1 cellular context compared by ENCODE assay signal in genomic region chr6:158644227-158645063, GRCh38.
TF ChIP-seq lines count a peak whose summit lies in the region.

DYNLT1 (minus strand) TSS chr6:158644743; CDS start chr6:158644708, 35 bp downstream.

TF ChIP-seq in WTC11, 78 proteins besides CTCF, POLR2A, EP300 and RAD21 (continued from another document):
- TF ChIP-seq, protein P1, sequence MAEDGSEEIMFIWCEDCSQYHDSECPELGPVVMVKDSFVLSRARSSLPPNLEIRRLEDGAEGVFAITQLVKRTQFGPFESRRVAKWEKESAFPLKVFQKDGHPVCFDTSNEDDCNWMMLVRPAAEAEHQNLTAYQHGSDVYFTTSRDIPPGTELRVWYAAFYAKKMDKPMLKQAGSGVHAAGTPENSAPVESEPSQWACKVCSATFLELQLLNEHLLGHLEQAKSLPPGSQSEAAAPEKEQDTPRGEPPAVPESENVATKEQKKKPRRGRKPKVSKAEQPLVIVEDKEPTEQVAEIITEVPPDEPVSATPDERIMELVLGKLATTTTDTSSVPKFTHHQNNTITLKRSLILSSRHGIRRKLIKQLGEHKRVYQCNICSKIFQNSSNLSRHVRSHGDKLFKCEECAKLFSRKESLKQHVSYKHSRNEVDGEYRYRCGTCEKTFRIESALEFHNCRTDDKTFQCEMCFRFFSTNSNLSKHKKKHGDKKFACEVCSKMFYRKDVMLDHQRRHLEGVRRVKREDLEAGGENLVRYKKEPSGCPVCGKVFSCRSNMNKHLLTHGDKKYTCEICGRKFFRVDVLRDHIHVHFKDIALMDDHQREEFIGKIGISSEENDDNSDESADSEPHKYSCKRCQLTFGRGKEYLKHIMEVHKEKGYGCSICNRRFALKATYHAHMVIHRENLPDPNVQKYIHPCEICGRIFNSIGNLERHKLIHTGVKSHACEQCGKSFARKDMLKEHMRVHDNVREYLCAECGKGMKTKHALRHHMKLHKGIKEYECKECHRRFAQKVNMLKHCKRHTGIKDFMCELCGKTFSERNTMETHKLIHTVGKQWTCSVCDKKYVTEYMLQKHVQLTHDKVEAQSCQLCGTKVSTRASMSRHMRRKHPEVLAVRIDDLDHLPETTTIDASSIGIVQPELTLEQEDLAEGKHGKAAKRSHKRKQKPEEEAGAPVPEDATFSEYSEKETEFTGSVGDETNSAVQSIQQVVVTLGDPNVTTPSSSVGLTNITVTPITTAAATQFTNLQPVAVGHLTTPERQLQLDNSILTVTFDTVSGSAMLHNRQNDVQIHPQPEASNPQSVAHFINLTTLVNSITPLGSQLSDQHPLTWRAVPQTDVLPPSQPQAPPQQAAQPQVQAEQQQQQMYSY (CRISPR knock-in tag; IDR thresholded peaks at IDR 0.05): peak; percentile 32; the same call in 1 of the 2 replicates
- TF ChIP-seq JUN (CRISPR knock-in tag; IDR thresholded peaks at IDR 0.05) (0 out of 2 replicates have a peak, but pooled peaks have one; percentile 65), ATF2 (CRISPR knock-in tag; IDR thresholded peaks at IDR 0.05; ENCODE audit: borderline replicate concordance, low read depth) (no peak), ATF1 (CRISPR knock-in tag; IDR thresholded peaks at IDR 0.05) (no peak), SP1 (CRISPR knock-in tag; conservative IDR thresholded peaks at IDR 0.05) (peak; percentile 89), TCF7 (CRISPR knock-in tag; IDR thresholded peaks at IDR 0.05; ENCODE audit: low read depth) (0 out of 2 replicates have a peak, but pooled peaks have one; percentile 58), EMX1 (CRISPR knock-in tag; IDR thresholded peaks at IDR 0.05) (no peak), ZNF138 (CRISPR knock-in tag; conservative IDR thresholded peaks at IDR 0.05) (no peak), IRF1 (CRISPR knock-in tag; IDR thresholded peaks at IDR 0.05) (no peak), ARID4B (CRISPR knock-in tag; IDR thresholded peaks at IDR 0.05; ENCODE audit: borderline replicate concordance) (peak; percentile 80; the same call in 1 of the 2 replicates), PREB (CRISPR knock-in tag; IDR thresholded peaks at IDR 0.05; ENCODE audit: borderline replicate concordance) (no peak), SOX15 (CRISPR knock-in tag; IDR thresholded peaks at IDR 0.05) (no peak), ETV6 (CRISPR knock-in tag; IDR thresholded peaks at IDR 0.05) (peak; percentile 86), FOXP1 (CRISPR knock-in tag; IDR thresholded peaks at IDR 0.05; ENCODE audit: borderline replicate concordance) (peak; percentile 85), FOXP4 (CRISPR knock-in tag; IDR thresholded peaks at IDR 0.05) (peak; percentile 87)
- TF ChIP-seq, protein P2, sequence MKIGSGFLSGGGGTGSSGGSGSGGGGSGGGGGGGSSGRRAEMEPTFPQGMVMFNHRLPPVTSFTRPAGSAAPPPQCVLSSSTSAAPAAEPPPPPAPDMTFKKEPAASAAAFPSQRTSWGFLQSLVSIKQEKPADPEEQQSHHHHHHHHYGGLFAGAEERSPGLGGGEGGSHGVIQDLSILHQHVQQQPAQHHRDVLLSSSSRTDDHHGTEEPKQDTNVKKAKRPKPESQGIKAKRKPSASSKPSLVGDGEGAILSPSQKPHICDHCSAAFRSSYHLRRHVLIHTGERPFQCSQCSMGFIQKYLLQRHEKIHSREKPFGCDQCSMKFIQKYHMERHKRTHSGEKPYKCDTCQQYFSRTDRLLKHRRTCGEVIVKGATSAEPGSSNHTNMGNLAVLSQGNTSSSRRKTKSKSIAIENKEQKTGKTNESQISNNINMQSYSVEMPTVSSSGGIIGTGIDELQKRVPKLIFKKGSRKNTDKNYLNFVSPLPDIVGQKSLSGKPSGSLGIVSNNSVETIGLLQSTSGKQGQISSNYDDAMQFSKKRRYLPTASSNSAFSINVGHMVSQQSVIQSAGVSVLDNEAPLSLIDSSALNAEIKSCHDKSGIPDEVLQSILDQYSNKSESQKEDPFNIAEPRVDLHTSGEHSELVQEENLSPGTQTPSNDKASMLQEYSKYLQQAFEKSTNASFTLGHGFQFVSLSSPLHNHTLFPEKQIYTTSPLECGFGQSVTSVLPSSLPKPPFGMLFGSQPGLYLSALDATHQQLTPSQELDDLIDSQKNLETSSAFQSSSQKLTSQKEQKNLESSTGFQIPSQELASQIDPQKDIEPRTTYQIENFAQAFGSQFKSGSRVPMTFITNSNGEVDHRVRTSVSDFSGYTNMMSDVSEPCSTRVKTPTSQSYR (CRISPR knock-in tag; IDR thresholded peaks at IDR 0.05): no peak
- TF ChIP-seq, protein P3, sequence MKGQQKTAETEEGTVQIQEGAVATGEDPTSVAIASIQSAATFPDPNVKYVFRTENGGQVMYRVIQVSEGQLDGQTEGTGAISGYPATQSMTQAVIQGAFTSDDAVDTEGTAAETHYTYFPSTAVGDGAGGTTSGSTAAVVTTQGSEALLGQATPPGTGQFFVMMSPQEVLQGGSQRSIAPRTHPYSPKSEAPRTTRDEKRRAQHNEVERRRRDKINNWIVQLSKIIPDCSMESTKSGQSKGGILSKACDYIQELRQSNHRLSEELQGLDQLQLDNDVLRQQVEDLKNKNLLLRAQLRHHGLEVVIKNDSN (CRISPR knock-in tag; IDR thresholded peaks at IDR 0.05): peak; percentile 57; the same call in 1 of the 2 replicates
- TF ChIP-seq, protein P4, sequence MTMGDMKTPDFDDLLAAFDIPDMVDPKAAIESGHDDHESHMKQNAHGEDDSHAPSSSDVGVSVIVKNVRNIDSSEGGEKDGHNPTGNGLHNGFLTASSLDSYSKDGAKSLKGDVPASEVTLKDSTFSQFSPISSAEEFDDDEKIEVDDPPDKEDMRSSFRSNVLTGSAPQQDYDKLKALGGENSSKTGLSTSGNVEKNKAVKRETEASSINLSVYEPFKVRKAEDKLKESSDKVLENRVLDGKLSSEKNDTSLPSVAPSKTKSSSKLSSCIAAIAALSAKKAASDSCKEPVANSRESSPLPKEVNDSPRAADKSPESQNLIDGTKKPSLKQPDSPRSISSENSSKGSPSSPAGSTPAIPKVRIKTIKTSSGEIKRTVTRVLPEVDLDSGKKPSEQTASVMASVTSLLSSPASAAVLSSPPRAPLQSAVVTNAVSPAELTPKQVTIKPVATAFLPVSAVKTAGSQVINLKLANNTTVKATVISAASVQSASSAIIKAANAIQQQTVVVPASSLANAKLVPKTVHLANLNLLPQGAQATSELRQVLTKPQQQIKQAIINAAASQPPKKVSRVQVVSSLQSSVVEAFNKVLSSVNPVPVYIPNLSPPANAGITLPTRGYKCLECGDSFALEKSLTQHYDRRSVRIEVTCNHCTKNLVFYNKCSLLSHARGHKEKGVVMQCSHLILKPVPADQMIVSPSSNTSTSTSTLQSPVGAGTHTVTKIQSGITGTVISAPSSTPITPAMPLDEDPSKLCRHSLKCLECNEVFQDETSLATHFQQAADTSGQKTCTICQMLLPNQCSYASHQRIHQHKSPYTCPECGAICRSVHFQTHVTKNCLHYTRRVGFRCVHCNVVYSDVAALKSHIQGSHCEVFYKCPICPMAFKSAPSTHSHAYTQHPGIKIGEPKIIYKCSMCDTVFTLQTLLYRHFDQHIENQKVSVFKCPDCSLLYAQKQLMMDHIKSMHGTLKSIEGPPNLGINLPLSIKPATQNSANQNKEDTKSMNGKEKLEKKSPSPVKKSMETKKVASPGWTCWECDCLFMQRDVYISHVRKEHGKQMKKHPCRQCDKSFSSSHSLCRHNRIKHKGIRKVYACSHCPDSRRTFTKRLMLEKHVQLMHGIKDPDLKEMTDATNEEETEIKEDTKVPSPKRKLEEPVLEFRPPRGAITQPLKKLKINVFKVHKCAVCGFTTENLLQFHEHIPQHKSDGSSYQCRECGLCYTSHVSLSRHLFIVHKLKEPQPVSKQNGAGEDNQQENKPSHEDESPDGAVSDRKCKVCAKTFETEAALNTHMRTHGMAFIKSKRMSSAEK (CRISPR knock-in tag; IDR thresholded peaks at IDR 0.05; ENCODE audit: borderline replicate concordance): no peak
- TF ChIP-seq, protein P5, sequence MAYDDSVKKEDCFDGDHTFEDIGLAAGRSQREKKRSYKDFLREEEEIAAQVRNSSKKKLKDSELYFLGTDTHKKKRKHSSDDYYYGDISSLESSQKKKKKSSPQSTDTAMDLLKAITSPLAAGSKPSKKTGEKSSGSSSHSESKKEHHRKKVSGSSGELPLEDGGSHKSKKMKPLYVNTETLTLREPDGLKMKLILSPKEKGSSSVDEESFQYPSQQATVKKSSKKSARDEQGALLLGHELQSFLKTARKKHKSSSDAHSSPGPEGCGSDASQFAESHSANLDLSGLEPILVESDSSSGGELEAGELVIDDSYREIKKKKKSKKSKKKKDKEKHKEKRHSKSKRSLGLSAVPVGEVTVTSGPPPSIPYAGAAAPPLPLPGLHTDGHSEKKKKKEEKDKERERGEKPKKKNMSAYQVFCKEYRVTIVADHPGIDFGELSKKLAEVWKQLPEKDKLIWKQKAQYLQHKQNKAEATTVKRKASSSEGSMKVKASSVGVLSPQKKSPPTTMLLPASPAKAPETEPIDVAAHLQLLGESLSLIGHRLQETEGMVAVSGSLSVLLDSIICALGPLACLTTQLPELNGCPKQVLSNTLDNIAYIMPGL (CRISPR knock-in tag; IDR thresholded peaks at IDR 0.05): peak; percentile 98
- TF ChIP-seq, protein P6, sequence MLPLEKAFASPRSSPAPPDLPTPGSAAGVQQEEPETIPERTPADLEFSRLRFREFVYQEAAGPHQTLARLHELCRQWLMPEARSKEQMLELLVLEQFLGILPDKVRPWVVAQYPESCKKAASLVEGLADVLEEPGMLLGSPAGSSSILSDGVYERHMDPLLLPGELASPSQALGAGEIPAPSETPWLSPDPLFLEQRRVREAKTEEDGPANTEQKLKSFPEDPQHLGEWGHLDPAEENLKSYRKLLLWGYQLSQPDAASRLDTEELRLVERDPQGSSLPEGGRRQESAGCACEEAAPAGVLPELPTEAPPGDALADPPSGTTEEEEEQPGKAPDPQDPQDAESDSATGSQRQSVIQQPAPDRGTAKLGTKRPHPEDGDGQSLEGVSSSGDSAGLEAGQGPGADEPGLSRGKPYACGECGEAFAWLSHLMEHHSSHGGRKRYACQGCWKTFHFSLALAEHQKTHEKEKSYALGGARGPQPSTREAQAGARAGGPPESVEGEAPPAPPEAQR (CRISPR knock-in tag; IDR thresholded peaks at IDR 0.05): no peak
